In genomic region chr7:66421830-66422229, GRCh38 we compare ENCODE assay signal across 31 cellular contexts.
"Had no signal": no experiment of that assay in that cellular context is flagged by ENCODE, and none has a peak within 500 bp of the region (broad histone marks: within the 10 kb centered on the region; RNA-seq: fewer than 3 reads in every experiment).

No MANE protein-coding gene starts in this region.

- H3K4me1 Mint-ChIP-seq: activated CD4-positive, alpha-beta T cell treated with anti-CD3 and anti-CD28 coated beads for 36 hours; activated CD4-positive, alpha-beta T cell treated with anti-CD3 and anti-CD28 coated beads, Interleukin-2, amount 10 ng/mL, durations not matched to agents 24 days and 14 days; activated CD8-positive, alpha-beta memory T cell treated with anti-CD3 and anti-CD28 coated beads, Interleukin-2, amount 10 ng/mL, durations not matched to agents 7 days and 5 days; central memory CD8-positive, alpha-beta T cell; T-helper 17 cell had no signal

- H3K4me3 Mint-ChIP-seq: activated CD4-positive, alpha-beta memory T cell treated with anti-CD3 and anti-CD28 coated beads for 36 hours; activated CD4-positive, alpha-beta T cell treated with anti-CD3 and anti-CD28 coated beads for 36 hours; activated CD4-positive, alpha-beta T cell treated with anti-CD3 and anti-CD28 coated beads, Interleukin-2, amount 10 ng/mL, durations not matched to agents 24 days and 14 days; activated CD8-positive, alpha-beta memory T cell treated with anti-CD3 and anti-CD28 coated beads, Interleukin-2, amount 10 ng/mL, durations not matched to agents 7 days and 5 days; activated CD8-positive, alpha-beta T cell treated with anti-CD3 and anti-CD28 coated beads, Interleukin-2, amount 10 ng/mL, durations not matched to agents 7 days and 5 days; activated naive CD8-positive, alpha-beta T cell; activated T-cell treated with anti-CD3 and anti-CD28 coated beads, Interleukin-2, amount 50 U/mL, for 24 hours; activated T-cell treated with anti-CD3 and anti-CD28 coated beads, Interleukin-2, amount 50 U/mL, for 72 hours; central memory CD8-positive, alpha-beta T cell; dendritic cell treated with granulocyte-macrophage colony-stimulating factor and Interleukin-4, amounts not matched to agents 40 ng/mL and 50 ng/mL, for 4 days; effector memory CD8-positive, alpha-beta T cell; T-helper 17 cell; T-helper 2 cell treated with Interferon-gamma antibody and Interleukin-4, amounts not matched to agents 5 μg/mL and 100 μg/mL, for 36 hours had no signal

- H3K27ac ChIP-seq: brain microvascular endothelial cell, coronary artery, dorsolateral prefrontal cortex, esophagus muscularis mucosa, foreskin keratinocyte, gastrocnemius medialis had no signal

- H3K9me3 Mint-ChIP-seq: activated CD4-positive, alpha-beta memory T cell treated with anti-CD3 and anti-CD28 coated beads for 36 hours; activated CD4-positive, alpha-beta T cell treated with anti-CD3 and anti-CD28 coated beads, Interleukin-2, amount 10 ng/mL, durations not matched to agents 24 days and 14 days; activated T-cell treated with anti-CD3 and anti-CD28 coated beads, Interleukin-2, amount 50 U/mL, for 24 hours; activated T-cell treated with anti-CD3 and anti-CD28 coated beads, Interleukin-2, amount 50 U/mL, for 72 hours; central memory CD8-positive, alpha-beta T cell; dendritic cell treated with granulocyte-macrophage colony-stimulating factor and Interleukin-4, amounts not matched to agents 40 ng/mL and 50 ng/mL, for 4 days; effector memory CD8-positive, alpha-beta T cell; T-helper 2 cell treated with Interferon-gamma antibody and Interleukin-4, amounts not matched to agents 5 μg/mL and 100 μg/mL, for 36 hours had no signal

- H3K27me3 Mint-ChIP-seq: activated CD4-positive, alpha-beta memory T cell treated with anti-CD3 and anti-CD28 coated beads for 36 hours; activated CD4-positive, alpha-beta T cell treated with anti-CD3 and anti-CD28 coated beads for 36 hours; activated CD4-positive, alpha-beta T cell treated with anti-CD3 and anti-CD28 coated beads, Interleukin-2, amount 10 ng/mL, durations not matched to agents 24 days and 14 days; activated CD8-positive, alpha-beta memory T cell treated with anti-CD3 and anti-CD28 coated beads, Interleukin-2, amount 10 ng/mL, durations not matched to agents 7 days and 5 days; activated naive CD8-positive, alpha-beta T cell; activated T-cell treated with anti-CD3 and anti-CD28 coated beads, Interleukin-2, amount 50 U/mL, for 24 hours; central memory CD8-positive, alpha-beta T cell; dendritic cell treated with granulocyte-macrophage colony-stimulating factor and Interleukin-4, amounts not matched to agents 40 ng/mL and 50 ng/mL, for 4 days; effector memory CD8-positive, alpha-beta T cell; T-helper 17 cell had no signal

- H3K36me3 ChIP-seq: brain microvascular endothelial cell, gastrocnemius medialis had no signal

- DNase-seq: activated CD4-positive, alpha-beta memory T cell treated with anti-CD3 and anti-CD28 coated beads for 36 hours; activated CD4-positive, alpha-beta T cell treated with anti-CD3 and anti-CD28 coated beads for 36 hours; activated CD4-positive, alpha-beta T cell treated with anti-CD3 and anti-CD28 coated beads, Interleukin-2, amount 10 ng/mL, durations not matched to agents 24 days and 14 days; activated CD4-positive, CD25-positive, alpha-beta regulatory T cell; activated CD4-positive, CD25-positive, alpha-beta regulatory T cell treated with anti-CD3 and anti-CD28 coated beads, Interleukin-2, amount 50 U/mL, for 72 hours; activated CD8-positive, alpha-beta memory T cell treated with anti-CD3 and anti-CD28 coated beads, Interleukin-2, amount 10 ng/mL, durations not matched to agents 7 days and 5 days; activated CD8-positive, alpha-beta memory T cell treated with anti-CD3 and anti-CD28 coated beads, Interleukin-2, amount 50 U/mL, for 4 hours; activated CD8-positive, alpha-beta T cell treated with anti-CD3 and anti-CD28 coated beads, Interleukin-2, amount 10 ng/mL, durations not matched to agents 7 days and 5 days; activated effector memory CD4-positive, alpha-beta T cell treated with Interleukin-2 at 50 U/mL for 16 hours; activated gamma-delta T cell treated with Interleukin-2 at 50 U/mL for 16 hours; activated naive CD4-positive, alpha-beta T cell treated with anti-CD3 and anti-CD28 coated beads, Interleukin-2, amount 50 U/mL, for 16 hours; activated naive CD4-positive, alpha-beta T cell treated with Interleukin-2 at 50 U/mL for 16 hours; activated T-cell treated with anti-CD3 and anti-CD28 coated beads, Interleukin-2, amount 50 U/mL, for 24 hours; activated T-cell treated with anti-CD3 and anti-CD28 coated beads, Interleukin-2, amount 50 U/mL, for 72 hours; amniotic stem cell; anterior cingulate cortex; brain microvascular endothelial cell; dorsolateral prefrontal cortex; effector CD4-positive, alpha-beta T cell; effector memory CD8-positive, alpha-beta T cell; foreskin keratinocyte; gastrocnemius medialis; hippocampal formation; T-helper 17 cell; T1000 had no signal

- ATAC-seq: activated CD4-positive, alpha-beta T cell treated with anti-CD3 and anti-CD28 coated beads for 36 hours; activated CD8-positive, alpha-beta memory T cell treated with anti-CD3 and anti-CD28 coated beads, Interleukin-2, amount 10 ng/mL, durations not matched to agents 7 days and 5 days; activated CD8-positive, alpha-beta T cell treated with anti-CD3 and anti-CD28 coated beads, Interleukin-2, amount 10 ng/mL, durations not matched to agents 7 days and 5 days; activated T-cell treated with anti-CD3 and anti-CD28 coated beads, Interleukin-2, amount 50 U/mL, for 72 hours; effector memory CD8-positive, alpha-beta T cell; foreskin keratinocyte; gastrocnemius medialis; T-helper 17 cell had no signal

- H3K27ac Mint-ChIP-seq: activated CD4-positive, alpha-beta memory T cell treated with anti-CD3 and anti-CD28 coated beads for 36 hours; activated CD4-positive, alpha-beta T cell treated with anti-CD3 and anti-CD28 coated beads for 36 hours; activated CD4-positive, alpha-beta T cell treated with anti-CD3 and anti-CD28 coated beads, Interleukin-2, amount 10 ng/mL, durations not matched to agents 24 days and 14 days; activated CD8-positive, alpha-beta memory T cell treated with anti-CD3 and anti-CD28 coated beads, Interleukin-2, amount 10 ng/mL, durations not matched to agents 7 days and 5 days; activated CD8-positive, alpha-beta T cell treated with anti-CD3 and anti-CD28 coated beads, Interleukin-2, amount 10 ng/mL, durations not matched to agents 7 days and 5 days; activated naive CD8-positive, alpha-beta T cell; activated T-cell treated with anti-CD3 and anti-CD28 coated beads, Interleukin-2, amount 50 U/mL, for 24 hours; activated T-cell treated with anti-CD3 and anti-CD28 coated beads, Interleukin-2, amount 50 U/mL, for 72 hours; dendritic cell treated with granulocyte-macrophage colony-stimulating factor and Interleukin-4, amounts not matched to agents 40 ng/mL and 50 ng/mL, for 4 days; effector memory CD8-positive, alpha-beta T cell; T-helper 2 cell treated with Interferon-gamma antibody and Interleukin-4, amounts not matched to agents 5 μg/mL and 100 μg/mL, for 36 hours had no signal

- H3K4me3 ChIP-seq: coronary artery, dorsolateral prefrontal cortex, esophagus muscularis mucosa, gastrocnemius medialis had no signal

- H3K27me3 ChIP-seq: brain microvascular endothelial cell, dorsolateral prefrontal cortex, esophagus muscularis mucosa, foreskin keratinocyte, gastrocnemius medialis had no signal

- H3K4me1 ChIP-seq: esophagus muscularis mucosa, foreskin keratinocyte, gastrocnemius medialis had no signal

- H3K36me3 Mint-ChIP-seq: activated CD4-positive, alpha-beta memory T cell treated with anti-CD3 and anti-CD28 coated beads for 36 hours; activated CD8-positive, alpha-beta memory T cell treated with anti-CD3 and anti-CD28 coated beads, Interleukin-2, amount 10 ng/mL, durations not matched to agents 7 days and 5 days had no signal

- H3K9me3 ChIP-seq: esophagus muscularis mucosa, gastrocnemius medialis had no signal
